In the genomic region with DNA sequence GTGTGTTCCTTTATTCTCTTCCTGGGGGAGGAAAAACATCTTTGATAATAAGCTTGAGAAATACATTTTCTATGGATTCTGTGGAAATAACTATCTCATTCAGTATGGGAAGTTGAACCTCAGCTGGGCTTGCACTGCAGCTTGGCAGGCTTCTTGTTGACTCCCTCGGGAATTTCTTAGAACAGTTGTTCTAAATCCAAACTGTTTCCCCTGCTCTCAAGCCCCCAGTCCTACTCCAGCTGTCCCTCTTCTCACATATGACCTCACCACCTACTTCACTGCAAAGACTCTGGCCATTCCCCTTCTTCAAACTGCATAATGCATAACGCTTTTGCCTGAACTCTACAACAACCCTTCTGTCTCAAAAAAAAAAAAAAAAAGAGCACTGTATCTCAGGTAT, we compare ENCODE assay signal across 26 cellular contexts.
DNase-seq lines count a peak whose midpoint lies in the region; ATAC-seq and TF ChIP-seq lines count a peak whose summit lies in the region.
"Had no signal": no experiment of that assay in that cellular context is flagged by ENCODE, and none has a peak within 500 bp of the region (broad histone marks: within the 10 kb centered on the region; RNA-seq: fewer than 3 reads in every experiment).

No MANE protein-coding gene starts in this region.

- no peaks in the 10 kb centered on the region for H3K36me3 ChIP-seq in GM23248 (ENCODE audit: low read depth)
- H3K36me3 ChIP-seq: upper lobe of right lung had no signal

- no peak overlapping the region for H2AFZ ChIP-seq in GM23248

- no peaks in the 10 kb centered on the region for H3K4me1 ChIP-seq in GM23248 (ENCODE audit: insufficient read depth)
- H3K4me1 ChIP-seq: A549, upper lobe of right lung had no signal

- H3K4me2 ChIP-seq in GM23248 (ENCODE audit: unreplicated experiment), result no peak overlapping the region
- H3K4me2 ChIP-seq: A549 had no signal

- intact Hi-C loops in Right ventricle myocardium superior (cut with DNase I), result no loop called here
- intact Hi-C loops in cardiac septum (cut with DNase I), result no loop called here

- H3K4me3 ChIP-seq in fibroblast of pulmonary artery (replicated peaks; ENCODE audit: low read depth, low read length), result no peak overlapping the region
- H3K4me3 ChIP-seq in GM23248, result no peak overlapping the region
- H3K4me3 ChIP-seq: A549, upper lobe of right lung had no signal

- ATAC-seq in Right ventricle myocardium superior (ENCODE audit: poor library complexity), result peak; percentile 71
- ATAC-seq: A549; natural killer cell; stimulated activated naive CD8-positive, alpha-beta T cell treated with anti-CD3 and anti-CD28 coated beads, Interleukin-15, Interleukin-2, amounts not matched to agents 100 U/mL and 50 U/mL, for 24 hours; upper lobe of right lung had no signal

- H3F3A ChIP-seq in GM23248 (ENCODE audit: insufficient read depth), result no peaks in the 10 kb centered on the region

- no peaks in the 10 kb centered on the region for H3K9me2 ChIP-seq in GM23248 (ENCODE audit: insufficient read depth)

- in situ Hi-C loops in GM23248 (cut with MboI), result no loop called here

- H4K20me1 ChIP-seq in GM23248 (ENCODE audit: insufficient read depth), result no peaks in the 10 kb centered on the region

- H3K9me3 ChIP-seq in GM23248 (ENCODE audit: low read depth), result no peaks in the 10 kb centered on the region
- H3K9me3 ChIP-seq: A549, upper lobe of right lung had no signal

- no peak overlapping the region for H3K9ac ChIP-seq in GM23248

- no peak overlapping the region for H3K27ac ChIP-seq in GM23248
- H3K27ac ChIP-seq: A549, upper lobe of right lung had no signal

- no peak for TF ChIP-seq CTCF in fibroblast of pulmonary artery (IDR thresholded peaks at IDR 0.05; ENCODE audit: low read length, missing control alignments)

- H3K27me3 ChIP-seq in GM23248 (replicated peaks; ENCODE audit: insufficient read depth), result no peaks in the 10 kb centered on the region
- H3K27me3 ChIP-seq: upper lobe of right lung had no signal

- WGBS in GM23248 (ENCODE audit: low coverage in 1 of 2, low lambda C conversion rate in 2 of 2, missing lambda C conversion rate in 2 of 2), 2 experiments, result 42 to 52% methylated on average over 2 of the region's 2 CpGs

- no peaks in the 10 kb centered on the region for H3K79me2 ChIP-seq in GM23248 (ENCODE audit: insufficient read depth)

- DNase-seq in Right ventricle myocardium superior (no peak), cardiac septum (ENCODE audit: low spot score) (no peak), fibroblast of pulmonary artery (ENCODE audit: low read depth) (peak; percentile 47), myocyte (ENCODE audit: low read depth) (peak; percentile 22), amygdala (lab: John Stamatoyannopoulos, UW) (no peak), SKM-1 (lab: John Stamatoyannopoulos, UW; ENCODE audit: unreplicated experiment) (no peak), GM23248 (no peak), COLO668 (lab: John Stamatoyannopoulos, UW; ENCODE audit: unreplicated experiment) (no peak)
- DNase-seq: activated CD4-positive, alpha-beta T cell treated with anti-CD3 and anti-CD28 coated beads, Interleukin-2, amount 50 U/mL, for 48 hours; activated CD4-positive, CD25-positive, alpha-beta regulatory T cell treated with anti-CD3 and anti-CD28 coated beads, Interleukin-2, amount 50 U/mL, for 72 hours; activated gamma-delta T cell treated with Interleukin-2 at 50 U/mL for 16 hours; activated naive CD8-positive, alpha-beta T cell treated with anti-CD3 and anti-CD28 coated beads, Interleukin-2, amount 10 ng/mL, durations not matched to agents 7 days and 5 days; activated T-cell treated with anti-CD3 and anti-CD28 coated beads, Interleukin-2, amount 50 U/mL, for 48 hours; AML-193; CD4-positive, alpha-beta T cell; glutamatergic neuron; natural killer cell; NCI-H146; NCI-H510A; NK-92 treated with Interleukin-12 subunit alpha and Interleukin-12 subunit beta, amount 100 ng/mL, for 24 hours; occipital lobe; small intestine; stimulated activated naive CD8-positive, alpha-beta T cell treated with anti-CD3 and anti-CD28 coated beads, Interleukin-15, Interleukin-2, amounts not matched to agents 100 U/mL and 50 U/mL, for 24 hours; T-helper 2 cell; upper lobe of right lung had no signal

Comparison
In these comparisons a context has a peak if more than half of its experiments do, and no peak if none do; other contexts are left out.
1. DNase-seq: peak in fibroblast of pulmonary artery (single experiment) and myocyte (single experiment); none in Right ventricle myocardium superior (single experiment), cardiac septum (single experiment), amygdala (0 of 56), SKM-1 (single experiment), GM23248 (single experiment) and COLO668 (single experiment).